ENCODE assay signal across 20 cellular contexts in genomic region chrX:68534696-68535095, GRCh38. TPM values are rescaled to one million over a fixed set of nuclear protein-coding genes. Genes with fewer than 3 reads are reported as not detected.
DNase-seq lines count a peak whose midpoint lies in the region; ATAC-seq, FAIRE-seq and TF ChIP-seq lines count a peak whose summit lies in the region.
"Had no signal": no experiment of that assay in that cellular context is flagged by ENCODE, and none has a peak within 500 bp of the region (broad histone marks: within the 10 kb centered on the region; RNA-seq: fewer than 3 reads in every experiment).

No MANE protein-coding gene starts in this region.

- no peak overlapping the region for H2AK5ac ChIP-seq in IMR-90 (ENCODE audit: low read depth, low read length)

- no peak overlapping the region for H2AK9ac ChIP-seq in IMR-90 (replicated peaks; ENCODE audit: low read depth, low read length, poor library complexity)

- DNase-seq in AG10803 (ENCODE audit: low read depth) (peak; percentile 14), IMR-90 (peak; percentile 12), astrocyte (ENCODE audit: low read depth) (no peak), kidney tubule cell (ENCODE audit: low spot score) (peak; percentile 12), caudate nucleus (lab: John Stamatoyannopoulos, UW) (no peak), omental fat pad (ENCODE audit: low spot score) (no peak)
- no peak for DNase-seq in activated naive CD4-positive, alpha-beta T cell treated with anti-CD3 and anti-CD28 coated beads, Interleukin-2, amount 50 U/mL, for 16 hours
- DNase-seq: BE2C, EL, NCI-H1436, NCI-H187 treated with DMSO at 0.1 percent for 48 hours, NCI-H2107, NCI-H446 treated with DMSO at 0.1 percent for 48 hours, NCI-H526 treated with DMSO at 0.1 percent for 48 hours, OCI-M1, Right ventricle myocardium superior had no signal

- H3K27ac ChIP-seq in IMR-90 (ENCODE audit: insufficient read depth, low read length) (no peak overlapping the region), astrocyte (ENCODE audit: low read depth, low read length) (no peak overlapping the region), caudate nucleus (ENCODE audit: low read depth, low read length) (no peak overlapping the region)

- no peaks in the 10 kb centered on the region for H3K79me1 ChIP-seq in IMR-90 (ENCODE audit: low read depth in 1 of 2, low read length in 2 of 2)

- in situ Hi-C loops in IMR-90 (cut with MboI; ENCODE audit: low sequenced_read_pairs), result no loop called here

- no peaks in the 10 kb centered on the region for H3K79me2 ChIP-seq in astrocyte (ENCODE audit: insufficient read depth, low read length)

- H3K18ac ChIP-seq in IMR-90 (ENCODE audit: low read depth, low read length), result no peak overlapping the region

- no peak overlapping the region for H3K14ac ChIP-seq in IMR-90 (replicated peaks; ENCODE audit: low read depth, low read length)

- TF ChIP-seq RAD21 in IMR-90 (IDR thresholded peaks at IDR 0.05; ENCODE audit: low read length), result no peak

- H3K4me1 Mint-ChIP-seq in astrocyte (ENCODE audit: low read depth, unreplicated experiment), result no peaks in the 10 kb centered on the region
- H3K4me1 Mint-ChIP-seq: GM23338 had no signal

- dilution Hi-C loops in IMR-90 (cut with HindIII; ENCODE audit: low sequenced_read_pairs, unreplicated experiment), result no loop called here

- intact Hi-C loops in IMR-90 (cut with micrococcal nuclease), result loop anchor here (10.0 kb wide), 1 partner anchor 170 kb away; no protein-coding TSS in a partner anchor

- H3K9ac ChIP-seq in IMR-90 (ENCODE audit: low read depth, low read length) (no peak overlapping the region), astrocyte (ENCODE audit: low read length) (no peak overlapping the region)

- no TSS peak for BruUV-seq in IMR-90 (replicated peaks; lab: Mats Ljungman, UMichigan)

- H3K9me1 ChIP-seq in IMR-90 (ENCODE audit: insufficient read depth, low read length), result no peaks in the 10 kb centered on the region

- H3K9me3 Mint-ChIP-seq in astrocyte (ENCODE audit: unreplicated experiment), result no peaks in the 10 kb centered on the region
- H3K9me3 Mint-ChIP-seq: GM23338, IgD-negative memory B cell had no signal

- TF ChIP-seq CTCF in AG10803 (conservative IDR thresholded peaks at IDR 0.05; ENCODE audit: low read length) (no peak), IMR-90 (conservative IDR thresholded peaks at IDR 0.05; ENCODE audit: low read depth, low read length) (no peak), astrocyte (IDR thresholded peaks at IDR 0.05; ENCODE audit: insufficient read depth, low read depth, low read length) (no peak), omental fat pad (IDR thresholded peaks at IDR 0.05) (no peak)

- H4K91ac ChIP-seq in IMR-90 (ENCODE audit: insufficient read depth, low read depth, low read length), result no peak overlapping the region

- H4K5ac ChIP-seq in IMR-90 (ENCODE audit: low read depth, low read length), result no peak overlapping the region

- no peak overlapping the region for H3K23ac ChIP-seq in IMR-90 (ENCODE audit: low read depth, low read length)

- no peak overlapping the region for H3K27ac Mint-ChIP-seq in astrocyte (ENCODE audit: unreplicated experiment)
- H3K27ac Mint-ChIP-seq: GM23338, IgD-negative memory B cell had no signal

- no peaks in the 10 kb centered on the region for H3K9me3 ChIP-seq in IMR-90 (ENCODE audit: control insufficient read depth, insufficient read depth, low read length)
- H3K9me3 ChIP-seq in astrocyte (ENCODE audit: insufficient read depth, low read depth, low read length), result no peaks in the 10 kb centered on the region
- H3K9me3 ChIP-seq: BE2C had no signal

- CTCF ChIA-PET in IMR-90 (lab: Yijun Ruan, JAX), result no interaction called here

- no peak overlapping the region for H4K8ac ChIP-seq in IMR-90 (ENCODE audit: low read depth in 2 of 2, low read length in 2 of 2)

- peak; percentile 97 for FAIRE-seq in astrocyte (lab: Jason Lieb, UNC)
- FAIRE-seq: RCC 7860 had no signal

- H3K56ac ChIP-seq in IMR-90 (ENCODE audit: extremely low read depth, insufficient read depth, low read length), result no peak overlapping the region

- H3K27me3 Mint-ChIP-seq in astrocyte (ENCODE audit: low read depth, unreplicated experiment), result no peaks in the 10 kb centered on the region

- no peaks in the 10 kb centered on the region for H3K36me3 Mint-ChIP-seq in astrocyte (ENCODE audit: low read depth, unreplicated experiment)
- H3K36me3 Mint-ChIP-seq: IgD-negative memory B cell had no signal

- no peak overlapping the region for H2BK15ac ChIP-seq in IMR-90 (ENCODE audit: low read depth, low read length)

- H3K4me3 ChIP-seq in AG10803 (ENCODE audit: low read length), result no peak overlapping the region
- H3K4me3 ChIP-seq in IMR-90 (ENCODE audit: insufficient read depth, low read depth, low read length), result no peak overlapping the region
- H3K4me3 ChIP-seq in astrocyte (ENCODE audit: insufficient read depth, low read depth, low read length), result no peak overlapping the region
- H3K4me3 ChIP-seq: GM23338 had no signal

- H3K27me3 ChIP-seq in IMR-90 (ENCODE audit: control insufficient read depth, insufficient read depth, low read length) (no peaks in the 10 kb centered on the region), astrocyte (ENCODE audit: insufficient read depth, low read length) (no peaks in the 10 kb centered on the region)
- H3K27me3 ChIP-seq: BE2C had no signal

- POLR2A ChIA-PET in IMR-90 (lab: Charles Lee; ENCODE audit: unreplicated experiment), result no interaction called here

- ATAC-seq in IMR-90 (ENCODE audit: low read depth) (no peak), omental fat pad (ENCODE audit: low FRiP score) (no peak)
- ATAC-seq: GM23338, HCT116 had no signal

- H2AFZ ChIP-seq in IMR-90 (replicated peaks; ENCODE audit: low read length, poor library complexity), result no peak overlapping the region
- no peak overlapping the region for H2AFZ ChIP-seq in astrocyte (ENCODE audit: low read depth, low read length)
- H2AFZ ChIP-seq: GM23338 had no signal

- no peak overlapping the region for H3K4me3 Mint-ChIP-seq in astrocyte (ENCODE audit: unreplicated experiment)
- H3K4me3 Mint-ChIP-seq: GM23338, IgD-negative memory B cell had no signal

- WGBS in IMR-90 (ENCODE audit: extremely low coverage in 2 of 2, insufficient read length in 1 of 2), 2 experiments, result no CpG with 5 or more reads among the region's 4 CpGs

- H3K4me1 ChIP-seq in IMR-90 (ENCODE audit: control insufficient read depth, insufficient read depth, low read length), result no peaks in the 10 kb centered on the region
- H3K4me1 ChIP-seq in astrocyte (ENCODE audit: insufficient read depth, low read length), result no peaks in the 10 kb centered on the region
- H3K4me1 ChIP-seq: BE2C had no signal

- no peak overlapping the region for H3K4ac ChIP-seq in IMR-90 (ENCODE audit: low read depth, low read length)

- peaks cover 9% of the 10 kb centered on the region for H3K36me3 ChIP-seq in IMR-90 (ENCODE audit: control insufficient read depth, insufficient read depth, low read length)
- H3K36me3 ChIP-seq in astrocyte (ENCODE audit: insufficient read depth, low read length), result no peaks in the 10 kb centered on the region

- TF ChIP-seq POLR2A in IMR-90 (IDR thresholded peaks at IDR 0.05; ENCODE audit: low read depth, low read length), result no peak

- H2BK120ac ChIP-seq in IMR-90 (ENCODE audit: low read depth, low read length), result no peak overlapping the region

- no peak overlapping the region for H2BK20ac ChIP-seq in IMR-90 (ENCODE audit: low read depth, low read length)

- H4K20me1 ChIP-seq in IMR-90 (ENCODE audit: insufficient read depth, low read length) (no peaks in the 10 kb centered on the region), astrocyte (ENCODE audit: insufficient read depth, low read length) (no peaks in the 10 kb centered on the region)

- H3K4me2 ChIP-seq in IMR-90 (ENCODE audit: low read depth, low read length) (no peak overlapping the region), astrocyte (ENCODE audit: low read length) (no peak overlapping the region)
- H3K4me2 ChIP-seq: GM23338 had no signal

- H2BK5ac ChIP-seq in IMR-90 (ENCODE audit: low read depth, low read length, poor library complexity, severe bottlenecking), result no peak overlapping the region

TF ChIP-seq in IMR-90, 13 proteins besides CTCF, POLR2A, EP300 and RAD21:
- TF ChIP-seq CHD1 (IDR thresholded peaks at IDR 0.05; ENCODE audit: low read depth, low read length) (no peak), MXI1 (IDR thresholded peaks at IDR 0.05; ENCODE audit: borderline replicate concordance, low read depth, low read length) (no peak), RCOR1 (IDR thresholded peaks at IDR 0.05; ENCODE audit: insufficient replicate concordance, low read length) (no peak), BHLHE40 (IDR thresholded peaks at IDR 0.05; ENCODE audit: low read depth, low read length) (no peak), CEBPB (IDR thresholded peaks at IDR 0.05; ENCODE audit: low read depth, low read length) (no peak), MAFK (IDR thresholded peaks at IDR 0.05; ENCODE audit: low read depth, low read length) (no peak), RFX5 (IDR thresholded peaks at IDR 0.05; ENCODE audit: low read depth, low read length) (no peak), NFE2L2 (IDR thresholded peaks at IDR 0.05; ENCODE audit: low read depth, low read length) (no peak), FOS (IDR thresholded peaks at IDR 0.05; ENCODE audit: low read depth, low read length) (no peak), MAZ (IDR thresholded peaks at IDR 0.05; ENCODE audit: borderline replicate concordance, low read depth, low read length) (no peak), SMC3 (IDR thresholded peaks at IDR 0.05; ENCODE audit: low read depth, low read length) (no peak)
- TF ChIP-seq, protein P1, sequence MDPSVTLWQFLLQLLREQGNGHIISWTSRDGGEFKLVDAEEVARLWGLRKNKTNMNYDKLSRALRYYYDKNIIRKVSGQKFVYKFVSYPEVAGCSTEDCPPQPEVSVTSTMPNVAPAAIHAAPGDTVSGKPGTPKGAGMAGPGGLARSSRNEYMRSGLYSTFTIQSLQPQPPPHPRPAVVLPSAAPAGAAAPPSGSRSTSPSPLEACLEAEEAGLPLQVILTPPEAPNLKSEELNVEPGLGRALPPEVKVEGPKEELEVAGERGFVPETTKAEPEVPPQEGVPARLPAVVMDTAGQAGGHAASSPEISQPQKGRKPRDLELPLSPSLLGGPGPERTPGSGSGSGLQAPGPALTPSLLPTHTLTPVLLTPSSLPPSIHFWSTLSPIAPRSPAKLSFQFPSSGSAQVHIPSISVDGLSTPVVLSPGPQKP (IDR thresholded peaks at IDR 0.05; ENCODE audit: borderline replicate concordance, low read depth, low read length), result no peak

RNA-seq across cellular contexts. Expression of gene YIPF6, which starts 35.8 kb away (rescaled TPM):
- 22.4 and 30.8 TPM in 2 replicates for total RNA-seq in IMR-90 (2012; rRNA removed)
- polyA plus RNA-seq in IMR-90 (2012; rRNA removed), result 9.7 TPM in 2 replicates
- polyA plus RNA-seq in IMR-90 (2012; cell fraction: cytosol; rRNA removed), result 2.0 and 6.3 TPM in 2 replicates
- 1.3 and 7.5 TPM in 2 replicates for polyA plus RNA-seq in IMR-90 (2012; cell fraction: nucleus; rRNA removed; ENCODE audit: low replicate concordance)
- total RNA-seq in astrocyte, result 33.0 and 38.2 TPM in 2 replicates
- total RNA-seq in omental fat pad, result 10 to 100 TPM; 20.1 to 31.2 (median 27.6) TPM

Comparison
In these comparisons a context has a peak if more than half of its experiments do, and no peak if none do; other contexts are left out.
1. DNase-seq: peak in AG10803 (single experiment), IMR-90 (single experiment) and kidney tubule cell (single experiment); none in astrocyte (single experiment), caudate nucleus (0 of 61), omental fat pad (single experiment) and activated naive CD4-positive, alpha-beta T cell treated with anti-CD3 and anti-CD28 coated beads, Interleukin-2, amount 50 U/mL, for 16 hours (single experiment).